ENCODE assay signal across 10 cellular contexts in genomic region chr4:108109997-108110416, GRCh38.
DNase-seq lines count a peak whose midpoint lies in the region; ATAC-seq lines count a peak whose summit lies in the region.
"Had no signal": no experiment of that assay in that cellular context is flagged by ENCODE, and none has a peak within 500 bp of the region (broad histone marks: within the 10 kb centered on the region; RNA-seq: fewer than 3 reads in every experiment).

No MANE protein-coding gene starts in this region.

- no peak for DNase-seq in T-helper 1 cell
- DNase-seq in effector memory CD4-positive, alpha-beta T cell: no peak
- no peak for DNase-seq in NOMO-1 (lab: John Stamatoyannopoulos, UW; ENCODE audit: unreplicated experiment in 2 of 2)
- no peak for DNase-seq in superior temporal gyrus (ENCODE audit: extremely low spot score)
- no peak for DNase-seq in NCI-H2227 (lab: John Stamatoyannopoulos, UW; ENCODE audit: unreplicated experiment)

- peak overlapping the region; percentile 2 for H3K4me3 ChIP-seq in effector memory CD4-positive, alpha-beta T cell (ENCODE audit: insufficient read depth, low read depth, low read length, poor library complexity, severe bottlenecking)

- H3K9me3 Mint-ChIP-seq in T-helper 1 cell treated with Interleukin-12 subunit alpha and Interleukin-12 subunit beta and Interleukin-4 antibody, amounts not matched to agents 30 μg/mL and 1 μg/mL, for 36 hours: no peaks in the 10 kb centered on the region

- H3K27ac ChIP-seq in effector memory CD4-positive, alpha-beta T cell (ENCODE audit: insufficient read depth, low read length, poor library complexity, severe bottlenecking): peak overlapping the region; percentile 53
- H3K27ac ChIP-seq: 22Rv1 had no signal

- H3K27me3 ChIP-seq in effector memory CD4-positive, alpha-beta T cell (replicated peaks; ENCODE audit: control insufficient read depth, insufficient read depth, low read length, poor library complexity, severe bottlenecking): no peaks in the 10 kb centered on the region

- ATAC-seq in GM21529 (IDR thresholded peaks at IDR 0.05; ENCODE audit: unreplicated experiment): peak; percentile 86
- peak; percentile 87 for ATAC-seq in HG03196 (IDR thresholded peaks at IDR 0.05; ENCODE audit: unreplicated experiment)
- ATAC-seq: Panc1 had no signal

- H3K36me3 ChIP-seq in effector memory CD4-positive, alpha-beta T cell (ENCODE audit: control insufficient read depth, insufficient read depth, low read length): peaks cover 2% of the 10 kb centered on the region

- peaks cover 34% of the 10 kb centered on the region for H3K36me3 Mint-ChIP-seq in T-helper 1 cell treated with Interleukin-12 subunit alpha and Interleukin-12 subunit beta and Interleukin-4 antibody, amounts not matched to agents 30 μg/mL and 1 μg/mL, for 36 hours (ENCODE audit: low read depth)

- peak overlapping the region; percentile 12 for H3K27ac Mint-ChIP-seq in T-helper 1 cell treated with Interleukin-12 subunit alpha and Interleukin-12 subunit beta and Interleukin-4 antibody, amounts not matched to agents 30 μg/mL and 1 μg/mL, for 36 hours

- peak overlapping the region; percentile 57 for H3K4me3 Mint-ChIP-seq in T-helper 1 cell treated with Interleukin-12 subunit alpha and Interleukin-12 subunit beta and Interleukin-4 antibody, amounts not matched to agents 30 μg/mL and 1 μg/mL, for 36 hours

- peaks cover 4% of the 10 kb centered on the region for H3K27me3 Mint-ChIP-seq in T-helper 1 cell treated with Interleukin-12 subunit alpha and Interleukin-12 subunit beta and Interleukin-4 antibody, amounts not matched to agents 30 μg/mL and 1 μg/mL, for 36 hours (ENCODE audit: low read depth)

- peaks cover 84% of the 10 kb centered on the region for H3K4me1 ChIP-seq in effector memory CD4-positive, alpha-beta T cell (ENCODE audit: control insufficient read depth, insufficient read depth, low read length, poor library complexity, severe bottlenecking)

- no peaks in the 10 kb centered on the region for H3K9me3 ChIP-seq in effector memory CD4-positive, alpha-beta T cell (ENCODE audit: control insufficient read depth, low read length)

- peaks cover 82% of the 10 kb centered on the region for H3K4me1 Mint-ChIP-seq in T-helper 1 cell treated with Interleukin-12 subunit alpha and Interleukin-12 subunit beta and Interleukin-4 antibody, amounts not matched to agents 30 μg/mL and 1 μg/mL, for 36 hours (ENCODE audit: low read depth)
